Comparison of ENCODE assay signal across 17 cellular contexts in genomic region chr2:94984964-94985575, GRCh38. TPM values are rescaled to one million over a fixed set of nuclear protein-coding genes. Genes with fewer than 3 reads are reported as not detected.
DNase-seq lines count a peak whose midpoint lies in the region; ATAC-seq and TF ChIP-seq lines count a peak whose summit lies in the region.
"Had no signal": no experiment of that assay in that cellular context is flagged by ENCODE, and none has a peak within 500 bp of the region (broad histone marks: within the 10 kb centered on the region; RNA-seq: fewer than 3 reads in every experiment).

No MANE protein-coding gene starts in this region.

- H3K4me3 ChIP-seq in PC-3 (ENCODE audit: low read length) (no peak overlapping the region), esophagus squamous epithelium (no peak overlapping the region)

- no peak for TF ChIP-seq CTCF in PC-3 (conservative IDR thresholded peaks at IDR 0.05; ENCODE audit: low read depth, low read length)
- TF ChIP-seq CTCF in esophagus squamous epithelium (IDR thresholded peaks at IDR 0.05): no peak
- no peak for TF ChIP-seq CTCF in type B pancreatic cell (conservative IDR thresholded peaks at IDR 0.05)

- no peaks in the 10 kb centered on the region for H3K79me2 ChIP-seq in PC-3 (ENCODE audit: low read length)

- no peaks in the 10 kb centered on the region for H3K9me2 ChIP-seq in PC-3 (replicated peaks; ENCODE audit: low read length)
- H3K9me2 ChIP-seq: SK-N-SH had no signal

- no peaks in the 10 kb centered on the region for H3K4me1 ChIP-seq in PC-3 (ENCODE audit: insufficient read depth, low read length)
- H3K4me1 ChIP-seq in esophagus squamous epithelium: peaks cover 0 to 29% (median 0%) of the 10 kb centered on the region in 3 donors

- WGBS in esophagus squamous epithelium, 2 donors: 31 to 38% methylated on average over 5 to 8 of the region's 9 CpGs

- no peak for TF ChIP-seq POLR2A in esophagus squamous epithelium (IDR thresholded peaks at IDR 0.05)

- peak; percentile 13 for DNase-seq in HPDE6-E6E7 (ENCODE audit: extremely low spot score)
- peak; percentile 31 for DNase-seq in PC-3
- DNase-seq in esophagus squamous epithelium (lab: John Stamatoyannopoulos, UW): no peak
- DNase-seq in type B pancreatic cell (ENCODE audit: extremely low spot score, unreplicated experiment): no peak
- DNase-seq in activated T-helper 2 cell treated with anti-CD3 and anti-CD28 coated beads, Interferon-gamma antibody, Interleukin-2, Interleukin-4, amounts not matched to agents 10 μg/mL and 5 μg/mL and 100 μg/mL, durations not matched to agents 14 hours and 24 hours and 36 hours (ENCODE audit: low spot score): no peak
- DNase-seq in mesenteric fat pad (ENCODE audit: low spot score): no peak
- no peak for DNase-seq in AML-193 (lab: John Stamatoyannopoulos, UW)
- DNase-seq: MV-4-11, NCI-H1417 treated with DMSO at 0.1 percent for 48 hours, NCI-H2081, NCI-H226, NCI-H526 treated with DMSO at 0.1 percent for 48 hours, Right ventricle myocardium superior, SK-N-SH had no signal

- no peak overlapping the region for H3K9ac ChIP-seq in PC-3 (ENCODE audit: low read length)
- H3K9ac ChIP-seq: SK-N-SH had no signal

- no TSS peak for BruUV-seq in PC-3 (replicated peaks; lab: Mats Ljungman, UMichigan)

- intact Hi-C loops in PC-3 (cut with micrococcal nuclease): no loop called here
- intact Hi-C loops in esophagus squamous epithelium (cut with DNase I): no loop called here
- intact Hi-C loops in activated T-helper 2 cell treated with anti-CD3 and anti-CD28 coated beads, Interferon-gamma antibody, Interleukin-2, Interleukin-4, amounts not matched to agents 10 μg/mL and 5 μg/mL and 100 μg/mL, durations not matched to agents 14 hours and 24 hours and 36 hours (cut with micrococcal nuclease): no loop called here

- H3K36me3 Mint-ChIP-seq in type B pancreatic cell: no peaks in the 10 kb centered on the region
- no peaks in the 10 kb centered on the region for H3K36me3 Mint-ChIP-seq in activated T-helper 2 cell treated with anti-CD3 and anti-CD28 coated beads, Interferon-gamma antibody, Interleukin-2, Interleukin-4, amounts not matched to agents 10 μg/mL and 5 μg/mL and 100 μg/mL, durations not matched to agents 14 hours and 24 hours and 36 hours (ENCODE audit: low read depth)
- H3K36me3 Mint-ChIP-seq: CD8-positive, alpha-beta T cell had no signal

- H3F3A ChIP-seq in PC-3 (ENCODE audit: low read length, unreplicated experiment): no peaks in the 10 kb centered on the region

- no peak overlapping the region; the same call in 1 of the 2 replicates for H2AFZ ChIP-seq in PC-3 (ENCODE audit: low read length)

- H3K27me3 Mint-ChIP-seq in type B pancreatic cell: peaks cover 7% of the 10 kb centered on the region
- peaks cover 11% of the 10 kb centered on the region for H3K27me3 Mint-ChIP-seq in activated T-helper 2 cell treated with anti-CD3 and anti-CD28 coated beads, Interferon-gamma antibody, Interleukin-2, Interleukin-4, amounts not matched to agents 10 μg/mL and 5 μg/mL and 100 μg/mL, durations not matched to agents 14 hours and 24 hours and 36 hours (ENCODE audit: low read depth)

- ATAC-seq in PC-3: peak; percentile 19; the same call in 1 of the 2 replicates
- ATAC-seq: CD8-positive, alpha-beta T cell had no signal

- no peak overlapping the region for H3K27ac ChIP-seq in PC-3 (ENCODE audit: low read length)
- H3K27ac ChIP-seq in esophagus squamous epithelium: peak overlapping the region; percentile 49 to 83 (median 72)

- H3K36me3 ChIP-seq in PC-3 (ENCODE audit: low read depth, low read length) (no peaks in the 10 kb centered on the region), esophagus squamous epithelium (no peaks in the 10 kb centered on the region)

- H3K4me3 Mint-ChIP-seq in type B pancreatic cell: peak overlapping the region; percentile 39
- no peak overlapping the region for H3K4me3 Mint-ChIP-seq in activated T-helper 2 cell treated with anti-CD3 and anti-CD28 coated beads, Interferon-gamma antibody, Interleukin-2, Interleukin-4, amounts not matched to agents 10 μg/mL and 5 μg/mL and 100 μg/mL, durations not matched to agents 14 hours and 24 hours and 36 hours (ENCODE audit: low read depth)
- H3K4me3 Mint-ChIP-seq: CD8-positive, alpha-beta T cell had no signal

- CTCF ChIA-PET in PC-3 (lab: Charles Lee): no interaction called here

- H3K27ac Mint-ChIP-seq in type B pancreatic cell: peak overlapping the region; percentile 89
- H3K27ac Mint-ChIP-seq in activated T-helper 2 cell treated with anti-CD3 and anti-CD28 coated beads, Interferon-gamma antibody, Interleukin-2, Interleukin-4, amounts not matched to agents 10 μg/mL and 5 μg/mL and 100 μg/mL, durations not matched to agents 14 hours and 24 hours and 36 hours: no peak overlapping the region
- H3K27ac Mint-ChIP-seq: CD8-positive, alpha-beta T cell had no signal

- no peaks in the 10 kb centered on the region for H3K9me3 ChIP-seq in PC-3 (ENCODE audit: low read length)
- no peaks in the 10 kb centered on the region for H3K9me3 ChIP-seq in esophagus squamous epithelium
- H3K9me3 ChIP-seq: SK-N-SH had no signal

- H3K27me3 ChIP-seq in PC-3 (ENCODE audit: low read length) (peaks cover 27% of the 10 kb centered on the region), esophagus squamous epithelium (peaks cover 0 to 49% (median 0%) of the 10 kb centered on the region in 4 donors)

- POLR2A ChIA-PET in PC-3 (lab: Charles Lee; ENCODE audit: unreplicated experiment): no interaction called here

- no peaks in the 10 kb centered on the region for H4K20me1 ChIP-seq in PC-3 (ENCODE audit: low read length)

- no peak overlapping the region for H3K4me2 ChIP-seq in PC-3 (ENCODE audit: low read length)
- H3K4me2 ChIP-seq: SK-N-SH had no signal

- H3K9me3 Mint-ChIP-seq in type B pancreatic cell: no peaks in the 10 kb centered on the region
- no peaks in the 10 kb centered on the region for H3K9me3 Mint-ChIP-seq in activated T-helper 2 cell treated with anti-CD3 and anti-CD28 coated beads, Interferon-gamma antibody, Interleukin-2, Interleukin-4, amounts not matched to agents 10 μg/mL and 5 μg/mL and 100 μg/mL, durations not matched to agents 14 hours and 24 hours and 36 hours
- H3K9me3 Mint-ChIP-seq: CD8-positive, alpha-beta T cell had no signal

- H3K4me1 Mint-ChIP-seq in type B pancreatic cell (ENCODE audit: unreplicated experiment): peaks cover 26% of the 10 kb centered on the region
- no peaks in the 10 kb centered on the region for H3K4me1 Mint-ChIP-seq in activated T-helper 2 cell treated with anti-CD3 and anti-CD28 coated beads, Interferon-gamma antibody, Interleukin-2, Interleukin-4, amounts not matched to agents 10 μg/mL and 5 μg/mL and 100 μg/mL, durations not matched to agents 14 hours and 24 hours and 36 hours (ENCODE audit: low read depth)

RNA-seq across cellular contexts. Expression of gene MAL, which starts 40.4 kb away (rescaled TPM):
- total RNA-seq in PC-3 (2014; rRNA removed): 0.63 and 1.6 TPM in 2 replicates
- 1,000 to 10,000 TPM in 1 of 4 donors, 100 to 1,000 TPM in 3; 469 to 1,903 (median 516) TPM for total RNA-seq in esophagus squamous epithelium
- total RNA-seq in type B pancreatic cell (ENCODE audit: low replicate concordance): 205 and 250 TPM in 2 replicates
- 101 and 117 TPM in 2 replicates for total RNA-seq in activated T-helper 2 cell treated with anti-CD3 and anti-CD28 coated beads, Interferon-gamma antibody, Interleukin-2, Interleukin-4, amounts not matched to agents 10 μg/mL and 5 μg/mL and 100 μg/mL, durations not matched to agents 14 hours and 24 hours and 36 hours
- not detected for total RNA-seq in mesenteric fat pad
- total RNA-seq: H4, LHCN-M2 had no signal

Comparison
In these comparisons a context has a peak if more than half of its experiments do, and no peak if none do; other contexts are left out.
1. DNase-seq: peak in HPDE6-E6E7 (single experiment) and PC-3 (single experiment); none in esophagus squamous epithelium (single experiment), type B pancreatic cell (single experiment), activated T-helper 2 cell treated with anti-CD3 and anti-CD28 coated beads, Interferon-gamma antibody, Interleukin-2, Interleukin-4, amounts not matched to agents 10 μg/mL and 5 μg/mL and 100 μg/mL, durations not matched to agents 14 hours and 24 hours and 36 hours (single experiment), mesenteric fat pad (single experiment) and AML-193 (0 of 2).
2. RNA of gene MAL, which starts 40.4 kb away (total RNA-seq): 469 to 1,903 TPM in esophagus squamous epithelium, 205 to 250 TPM in type B pancreatic cell and 101 to 117 TPM in activated T-helper 2 cell treated with anti-CD3 and anti-CD28 coated beads, Interferon-gamma antibody, Interleukin-2, Interleukin-4, amounts not matched to agents 10 μg/mL and 5 μg/mL and 100 μg/mL, durations not matched to agents 14 hours and 24 hours and 36 hours; 0.63 to 1.6 TPM in PC-3 and not detected in mesenteric fat pad (single experiment); every median in the first group is over 10 times any median in the second.